1 cellular context compared by ENCODE assay signal in genomic region chr9:128098017-128098935, GRCh38.
TF ChIP-seq lines count a peak whose summit lies in the region.

No MANE protein-coding gene starts in this region.

TF ChIP-seq in K562, 482 proteins besides CTCF, POLR2A, EP300 and RAD21 (continues in another document):
- TF ChIP-seq ZBTB1 (CRISPR knock-in tag; IDR thresholded peaks at IDR 0.05; ENCODE audit: borderline replicate concordance, low read depth) (0 out of 2 replicates have a peak, but pooled peaks have one; percentile 10), PRPF4 (IDR thresholded peaks at IDR 0.05; ENCODE audit: insufficient read depth, low read depth, low read length, poor library complexity, severe bottlenecking) (no peak), ZNF699 (CRISPR knock-in tag; IDR thresholded peaks at IDR 0.05; ENCODE audit: insufficient replicate concordance) (no peak), ZKSCAN1 (IDR thresholded peaks at IDR 0.05; ENCODE audit: low read depth, low read length) (no peak), CREB1 (IDR thresholded peaks at IDR 0.05) (peak; percentile 33; the same call in 1 of the 2 replicates), CREB1 (CRISPR knock-in tag; IDR thresholded peaks at IDR 0.05) (peak; percentile 46), RBFOX2 (IDR thresholded peaks at IDR 0.05; ENCODE audit: low read depth, low read length) (peak; percentile 59), ZBTB17 (CRISPR knock-in tag; IDR thresholded peaks at IDR 0.05) (no peak), CBFB (CRISPR knock-in tag; IDR thresholded peaks at IDR 0.05) (no peak), HNRNPK (IDR thresholded peaks at IDR 0.05; ENCODE audit: low read depth, low read length, poor library complexity, severe bottlenecking) (no peak), SP1 (CRISPR knock-in tag; IDR thresholded peaks at IDR 0.05) (peak; percentile 43; the same call in 1 of the 2 replicates), CHD2 (IDR thresholded peaks at IDR 0.05; ENCODE audit: low read depth, low read length) (no peak), ZNF318 (IDR thresholded peaks at IDR 0.05; ENCODE audit: borderline replicate concordance in 1 of 2, low read depth in 1 of 2) (0 out of 4 replicates have a peak, but pooled peaks of 1 of the 2 experiments have one; percentile 26), ZBTB26 (CRISPR knock-in tag; IDR thresholded peaks at IDR 0.05) (no peak), SRF (CRISPR knock-in tag; IDR thresholded peaks at IDR 0.05) (no peak), ZNF274 (IDR thresholded peaks at IDR 0.05; ENCODE audit: borderline replicate concordance, low read depth, low read length) (no peak), KAT8 (IDR thresholded peaks at IDR 0.05; ENCODE audit: low read depth) (no peak), GTF2F1 (IDR thresholded peaks at IDR 0.05; ENCODE audit: low read depth, low read length) (no peak), SNIP1 (IDR thresholded peaks at IDR 0.05; ENCODE audit: low read depth) (no peak), BRD9 (IDR thresholded peaks at IDR 0.05; ENCODE audit: low read depth, partially characterized antibody) (peak; percentile 29), ZBTB8A (IDR thresholded peaks at IDR 0.05; ENCODE audit: partially characterized antibody) (no peak), NR2F6 (CRISPR knock-in tag; IDR thresholded peaks at IDR 0.05) (no peak), NFYB (IDR thresholded peaks at IDR 0.05; ENCODE audit: extremely low read depth, insufficient read length) (peak; percentile 52), PYGO2 (tag; IDR thresholded peaks at IDR 0.05) (no peak), CBX8 (IDR thresholded peaks at IDR 0.05; ENCODE audit: borderline replicate concordance, extremely low read depth, low read depth, low read length, poor library complexity, severe bottlenecking) (no peak), ZNF282 (CRISPR knock-in tag; IDR thresholded peaks at IDR 0.05) (no peak), KDM1A (IDR thresholded peaks at IDR 0.05) (no peak), SIX5 (IDR thresholded peaks at IDR 0.05; ENCODE audit: borderline replicate concordance in 1 of 2, insufficient read depth in 1 of 2, low read depth in 1 of 2, low read length in 2 of 2) (no peak), BHLHE40 (IDR thresholded peaks at IDR 0.05; ENCODE audit: low read length) (peak; percentile 78)
- TF ChIP-seq, protein P1, sequence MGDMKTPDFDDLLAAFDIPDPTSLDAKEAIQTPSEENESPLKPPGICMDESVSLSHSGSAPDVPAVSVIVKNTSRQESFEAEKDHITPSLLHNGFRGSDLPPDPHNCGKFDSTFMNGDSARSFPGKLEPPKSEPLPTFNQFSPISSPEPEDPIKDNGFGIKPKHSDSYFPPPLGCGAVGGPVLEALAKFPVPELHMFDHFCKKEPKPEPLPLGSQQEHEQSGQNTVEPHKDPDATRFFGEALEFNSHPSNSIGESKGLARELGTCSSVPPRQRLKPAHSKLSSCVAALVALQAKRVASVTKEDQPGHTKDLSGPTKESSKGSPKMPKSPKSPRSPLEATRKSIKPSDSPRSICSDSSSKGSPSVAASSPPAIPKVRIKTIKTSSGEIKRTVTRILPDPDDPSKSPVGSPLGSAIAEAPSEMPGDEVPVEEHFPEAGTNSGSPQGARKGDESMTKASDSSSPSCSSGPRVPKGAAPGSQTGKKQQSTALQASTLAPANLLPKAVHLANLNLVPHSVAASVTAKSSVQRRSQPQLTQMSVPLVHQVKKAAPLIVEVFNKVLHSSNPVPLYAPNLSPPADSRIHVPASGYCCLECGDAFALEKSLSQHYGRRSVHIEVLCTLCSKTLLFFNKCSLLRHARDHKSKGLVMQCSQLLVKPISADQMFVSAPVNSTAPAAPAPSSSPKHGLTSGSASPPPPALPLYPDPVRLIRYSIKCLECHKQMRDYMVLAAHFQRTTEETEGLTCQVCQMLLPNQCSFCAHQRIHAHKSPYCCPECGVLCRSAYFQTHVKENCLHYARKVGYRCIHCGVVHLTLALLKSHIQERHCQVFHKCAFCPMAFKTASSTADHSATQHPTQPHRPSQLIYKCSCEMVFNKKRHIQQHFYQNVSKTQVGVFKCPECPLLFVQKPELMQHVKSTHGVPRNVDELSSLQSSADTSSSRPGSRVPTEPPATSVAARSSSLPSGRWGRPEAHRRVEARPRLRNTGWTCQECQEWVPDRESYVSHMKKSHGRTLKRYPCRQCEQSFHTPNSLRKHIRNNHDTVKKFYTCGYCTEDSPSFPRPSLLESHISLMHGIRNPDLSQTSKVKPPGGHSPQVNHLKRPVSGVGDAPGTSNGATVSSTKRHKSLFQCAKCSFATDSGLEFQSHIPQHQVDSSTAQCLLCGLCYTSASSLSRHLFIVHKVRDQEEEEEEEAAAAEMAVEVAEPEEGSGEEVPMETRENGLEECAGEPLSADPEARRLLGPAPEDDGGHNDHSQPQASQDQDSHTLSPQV (IDR thresholded peaks at IDR 0.05), result no peak
- TF ChIP-seq, protein P2, sequence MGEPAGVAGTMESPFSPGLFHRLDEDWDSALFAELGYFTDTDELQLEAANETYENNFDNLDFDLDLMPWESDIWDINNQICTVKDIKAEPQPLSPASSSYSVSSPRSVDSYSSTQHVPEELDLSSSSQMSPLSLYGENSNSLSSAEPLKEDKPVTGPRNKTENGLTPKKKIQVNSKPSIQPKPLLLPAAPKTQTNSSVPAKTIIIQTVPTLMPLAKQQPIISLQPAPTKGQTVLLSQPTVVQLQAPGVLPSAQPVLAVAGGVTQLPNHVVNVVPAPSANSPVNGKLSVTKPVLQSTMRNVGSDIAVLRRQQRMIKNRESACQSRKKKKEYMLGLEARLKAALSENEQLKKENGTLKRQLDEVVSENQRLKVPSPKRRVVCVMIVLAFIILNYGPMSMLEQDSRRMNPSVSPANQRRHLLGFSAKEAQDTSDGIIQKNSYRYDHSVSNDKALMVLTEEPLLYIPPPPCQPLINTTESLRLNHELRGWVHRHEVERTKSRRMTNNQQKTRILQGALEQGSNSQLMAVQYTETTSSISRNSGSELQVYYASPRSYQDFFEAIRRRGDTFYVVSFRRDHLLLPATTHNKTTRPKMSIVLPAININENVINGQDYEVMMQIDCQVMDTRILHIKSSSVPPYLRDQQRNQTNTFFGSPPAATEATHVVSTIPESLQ (CRISPR knock-in tag; IDR thresholded peaks at IDR 0.05), result no peak
- TF ChIP-seq, protein P3, sequence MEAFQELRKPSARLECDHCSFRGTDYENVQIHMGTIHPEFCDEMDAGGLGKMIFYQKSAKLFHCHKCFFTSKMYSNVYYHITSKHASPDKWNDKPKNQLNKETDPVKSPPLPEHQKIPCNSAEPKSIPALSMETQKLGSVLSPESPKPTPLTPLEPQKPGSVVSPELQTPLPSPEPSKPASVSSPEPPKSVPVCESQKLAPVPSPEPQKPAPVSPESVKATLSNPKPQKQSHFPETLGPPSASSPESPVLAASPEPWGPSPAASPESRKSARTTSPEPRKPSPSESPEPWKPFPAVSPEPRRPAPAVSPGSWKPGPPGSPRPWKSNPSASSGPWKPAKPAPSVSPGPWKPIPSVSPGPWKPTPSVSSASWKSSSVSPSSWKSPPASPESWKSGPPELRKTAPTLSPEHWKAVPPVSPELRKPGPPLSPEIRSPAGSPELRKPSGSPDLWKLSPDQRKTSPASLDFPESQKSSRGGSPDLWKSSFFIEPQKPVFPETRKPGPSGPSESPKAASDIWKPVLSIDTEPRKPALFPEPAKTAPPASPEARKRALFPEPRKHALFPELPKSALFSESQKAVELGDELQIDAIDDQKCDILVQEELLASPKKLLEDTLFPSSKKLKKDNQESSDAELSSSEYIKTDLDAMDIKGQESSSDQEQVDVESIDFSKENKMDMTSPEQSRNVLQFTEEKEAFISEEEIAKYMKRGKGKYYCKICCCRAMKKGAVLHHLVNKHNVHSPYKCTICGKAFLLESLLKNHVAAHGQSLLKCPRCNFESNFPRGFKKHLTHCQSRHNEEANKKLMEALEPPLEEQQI (IDR thresholded peaks at IDR 0.05), result no peak
- TF ChIP-seq, protein P4, sequence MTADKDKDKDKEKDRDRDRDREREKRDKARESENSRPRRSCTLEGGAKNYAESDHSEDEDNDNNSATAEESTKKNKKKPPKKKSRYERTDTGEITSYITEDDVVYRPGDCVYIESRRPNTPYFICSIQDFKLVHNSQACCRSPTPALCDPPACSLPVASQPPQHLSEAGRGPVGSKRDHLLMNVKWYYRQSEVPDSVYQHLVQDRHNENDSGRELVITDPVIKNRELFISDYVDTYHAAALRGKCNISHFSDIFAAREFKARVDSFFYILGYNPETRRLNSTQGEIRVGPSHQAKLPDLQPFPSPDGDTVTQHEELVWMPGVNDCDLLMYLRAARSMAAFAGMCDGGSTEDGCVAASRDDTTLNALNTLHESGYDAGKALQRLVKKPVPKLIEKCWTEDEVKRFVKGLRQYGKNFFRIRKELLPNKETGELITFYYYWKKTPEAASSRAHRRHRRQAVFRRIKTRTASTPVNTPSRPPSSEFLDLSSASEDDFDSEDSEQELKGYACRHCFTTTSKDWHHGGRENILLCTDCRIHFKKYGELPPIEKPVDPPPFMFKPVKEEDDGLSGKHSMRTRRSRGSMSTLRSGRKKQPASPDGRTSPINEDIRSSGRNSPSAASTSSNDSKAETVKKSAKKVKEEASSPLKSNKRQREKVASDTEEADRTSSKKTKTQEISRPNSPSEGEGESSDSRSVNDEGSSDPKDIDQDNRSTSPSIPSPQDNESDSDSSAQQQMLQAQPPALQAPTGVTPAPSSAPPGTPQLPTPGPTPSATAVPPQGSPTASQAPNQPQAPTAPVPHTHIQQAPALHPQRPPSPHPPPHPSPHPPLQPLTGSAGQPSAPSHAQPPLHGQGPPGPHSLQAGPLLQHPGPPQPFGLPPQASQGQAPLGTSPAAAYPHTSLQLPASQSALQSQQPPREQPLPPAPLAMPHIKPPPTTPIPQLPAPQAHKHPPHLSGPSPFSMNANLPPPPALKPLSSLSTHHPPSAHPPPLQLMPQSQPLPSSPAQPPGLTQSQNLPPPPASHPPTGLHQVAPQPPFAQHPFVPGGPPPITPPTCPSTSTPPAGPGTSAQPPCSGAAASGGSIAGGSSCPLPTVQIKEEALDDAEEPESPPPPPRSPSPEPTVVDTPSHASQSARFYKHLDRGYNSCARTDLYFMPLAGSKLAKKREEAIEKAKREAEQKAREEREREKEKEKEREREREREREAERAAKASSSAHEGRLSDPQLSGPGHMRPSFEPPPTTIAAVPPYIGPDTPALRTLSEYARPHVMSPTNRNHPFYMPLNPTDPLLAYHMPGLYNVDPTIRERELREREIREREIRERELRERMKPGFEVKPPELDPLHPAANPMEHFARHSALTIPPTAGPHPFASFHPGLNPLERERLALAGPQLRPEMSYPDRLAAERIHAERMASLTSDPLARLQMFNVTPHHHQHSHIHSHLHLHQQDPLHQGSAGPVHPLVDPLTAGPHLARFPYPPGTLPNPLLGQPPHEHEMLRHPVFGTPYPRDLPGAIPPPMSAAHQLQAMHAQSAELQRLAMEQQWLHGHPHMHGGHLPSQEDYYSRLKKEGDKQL (CRISPR knock-in tag; IDR thresholded peaks at IDR 0.05; ENCODE audit: borderline replicate concordance), result 0 out of 2 replicates have a peak, but pooled peaks have one; percentile 7
